1 cellular context compared by ENCODE assay signal in the genomic region with DNA sequence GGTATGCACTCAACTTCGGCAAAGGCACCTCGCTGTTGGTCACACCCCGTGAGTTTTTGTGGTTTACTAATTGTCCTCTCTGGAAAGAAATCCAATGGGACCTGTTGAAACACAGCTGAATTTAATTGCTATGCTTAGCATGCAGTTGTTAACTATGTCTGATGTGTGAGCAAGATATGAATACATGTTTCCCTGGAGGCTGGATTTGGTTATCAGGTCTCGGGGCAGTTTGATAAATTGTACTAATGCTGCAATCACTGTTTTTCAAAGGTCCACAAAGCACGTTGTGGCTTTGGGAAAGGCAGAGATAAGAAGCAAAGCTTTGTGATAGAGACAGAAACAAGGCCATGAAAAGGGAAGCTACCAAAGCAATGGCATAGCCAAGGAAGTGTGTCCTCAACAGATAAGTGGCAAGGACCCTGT.
A peak's percentile ranks its signal among the peaks of the same experiment; 100 is the strongest.
TF ChIP-seq lines count a peak whose summit lies in the region.

No MANE protein-coding gene starts in this region.

TF ChIP-seq in K562, 482 proteins besides CTCF, POLR2A, EP300 and RAD21 (continued from another document):
- TF ChIP-seq TEAD4 (IDR thresholded peaks at IDR 0.05; ENCODE audit: low read length): peak; percentile 79; the same call in 1 of the 2 replicates
- no peak for TF ChIP-seq TEAD4 (CRISPR knock-in tag; IDR thresholded peaks at IDR 0.05; ENCODE audit: borderline replicate concordance)
- peak; percentile 14; the same call in 1 of the 2 replicates for TF ChIP-seq ZNF239 (CRISPR knock-in tag; IDR thresholded peaks at IDR 0.05)
- TF ChIP-seq ZFP36 (IDR thresholded peaks at IDR 0.05; ENCODE audit: low read depth, low read length, partially characterized antibody): no peak
- 0 out of 2 replicates have a peak, but pooled peaks have one; percentile 29 for TF ChIP-seq ZNF134 (CRISPR knock-in tag; conservative IDR thresholded peaks at IDR 0.05)
- peak; percentile 67 for TF ChIP-seq TAL1 (IDR thresholded peaks at IDR 0.05)
